ENCODE assay signal across 13 cellular contexts in the genomic region with DNA sequence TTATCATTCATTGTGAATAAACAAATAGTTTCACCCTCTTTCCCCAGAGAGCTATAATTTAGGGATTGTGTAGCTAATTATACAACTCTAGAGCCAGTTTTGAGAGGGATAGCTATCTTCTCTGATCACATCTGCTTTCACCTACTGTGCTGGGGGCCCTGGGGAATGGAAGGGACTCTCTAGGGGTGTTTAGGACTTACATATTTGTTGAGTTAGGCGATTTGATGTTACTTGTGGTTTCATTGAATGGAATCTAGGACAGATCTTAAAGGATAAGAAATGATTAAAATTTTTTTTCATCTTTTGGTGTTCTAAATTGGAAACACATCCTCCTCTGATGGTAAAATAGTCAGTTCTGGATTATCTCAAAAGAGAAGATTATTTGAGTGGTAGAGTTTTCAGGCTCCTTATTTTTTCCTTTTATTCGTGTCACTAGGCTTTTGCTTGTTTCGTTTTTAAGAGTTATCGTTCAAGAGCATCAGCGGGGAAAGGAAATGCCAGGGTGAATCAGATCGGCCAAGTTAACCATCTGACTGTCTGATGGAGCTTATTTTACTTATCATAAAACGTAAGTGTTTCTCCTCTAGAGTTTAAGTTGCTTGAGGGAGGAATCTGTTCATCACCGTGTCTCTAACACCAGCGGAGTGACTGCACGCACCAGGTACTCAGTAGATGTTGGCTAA.
DNase-seq lines count a peak whose midpoint lies in the region; ATAC-seq and TF ChIP-seq lines count a peak whose summit lies in the region.
"Had no signal": no experiment of that assay in that cellular context is flagged by ENCODE, and none has a peak within 500 bp of the region (broad histone marks: within the 10 kb centered on the region; RNA-seq: fewer than 3 reads in every experiment).

No MANE protein-coding gene starts in this region.

- H3K27me3 Mint-ChIP-seq in activated CD4-positive, alpha-beta T cell treated with anti-CD3 and anti-CD28 coated beads for 36 hours = no peaks in the 10 kb centered on the region
- H3K27me3 Mint-ChIP-seq in activated CD4-positive, alpha-beta T cell treated with anti-CD3 and anti-CD28 coated beads, Interleukin-2, amount 10 ng/mL, durations not matched to agents 7 days and 5 days = no peaks in the 10 kb centered on the region
- H3K27me3 Mint-ChIP-seq in activated naive CD8-positive, alpha-beta T cell treated with anti-CD3 and anti-CD28 coated beads, Interleukin-2, amount 50 U/mL, for 24 hours = no peaks in the 10 kb centered on the region
- no peaks in the 10 kb centered on the region for H3K27me3 Mint-ChIP-seq in naive thymus-derived CD4-positive, alpha-beta T cell

- H3K9me3 ChIP-seq in osteoblast (ENCODE audit: low read depth, low read length) (no peaks in the 10 kb centered on the region), vagina (no peaks in the 10 kb centered on the region)
- H3K9me3 ChIP-seq in naive thymus-derived CD4-positive, alpha-beta T cell (ENCODE audit: control insufficient read depth in 2 of 3, low read length in 3 of 3) = no peaks in the 10 kb centered on the region

- H3K27ac Mint-ChIP-seq in activated CD4-positive, alpha-beta T cell treated with anti-CD3 and anti-CD28 coated beads for 36 hours = peak overlapping the region; percentile 63
- no peak overlapping the region for H3K27ac Mint-ChIP-seq in activated CD4-positive, alpha-beta T cell treated with anti-CD3 and anti-CD28 coated beads, Interleukin-2, amount 10 ng/mL, durations not matched to agents 7 days and 5 days
- H3K27ac Mint-ChIP-seq in activated naive CD8-positive, alpha-beta T cell treated with anti-CD3 and anti-CD28 coated beads, Interleukin-2, amount 50 U/mL, for 24 hours = peak overlapping the region; percentile 20
- peak overlapping the region in 2 of 9 donors; percentile 12 to 29 for H3K27ac Mint-ChIP-seq in naive thymus-derived CD4-positive, alpha-beta T cell

- H3K4me2 ChIP-seq in osteoblast (ENCODE audit: insufficient read depth, low read length) = peak overlapping the region; percentile 82

- H3K27me3 ChIP-seq in osteoblast (ENCODE audit: insufficient read depth, low read length) (no peaks in the 10 kb centered on the region), vagina (no peaks in the 10 kb centered on the region)
- no peaks in the 10 kb centered on the region for H3K27me3 ChIP-seq in naive thymus-derived CD4-positive, alpha-beta T cell (ENCODE audit: control insufficient read depth in 2 of 2, insufficient read depth in 2 of 2, low read length in 2 of 2)

- DNase-seq in activated CD4-positive, alpha-beta T cell treated with anti-CD3 and anti-CD28 coated beads for 36 hours = no peak
- no peak for DNase-seq in activated CD4-positive, alpha-beta T cell treated with anti-CD3 and anti-CD28 coated beads, Interleukin-2, amount 10 ng/mL, durations not matched to agents 7 days and 5 days
- DNase-seq in NCI-H1694 (lab: John Stamatoyannopoulos, UW) = peak; percentile 13
- DNase-seq in activated naive CD8-positive, alpha-beta T cell treated with anti-CD3 and anti-CD28 coated beads, Interleukin-2, amount 50 U/mL, for 24 hours = no peak
- DNase-seq in osteoblast (ENCODE audit: insufficient read length, low spot score, missing footprints) = no peak
- DNase-seq in globus pallidus (ENCODE audit: low spot score) = no peak
- no peak for DNase-seq in vagina (ENCODE audit: extremely low spot score in 2 of 2)
- DNase-seq in naive thymus-derived CD4-positive, alpha-beta T cell = no peak
- DNase-seq: activated CD4-positive, alpha-beta T cell treated with anti-CD3 and anti-CD28 coated beads, Interleukin-2, amount 50 U/mL, for 4 hours; substantia nigra had no signal

- CTCF ChIA-PET in activated CD4-positive, alpha-beta T cell treated with anti-CD3 and anti-CD28 coated beads for 36 hours (lab: Charles Lee) = interaction anchor here (0.6 to 1.4 kb wide), 3 partner anchors 11 to 1996 kb away, joined by 3 to 5 read pairs (median 3); no protein-coding TSS in a partner anchor
- CTCF ChIA-PET in activated CD4-positive, alpha-beta T cell treated with anti-CD3 and anti-CD28 coated beads, Interleukin-2, amount 10 ng/mL, durations not matched to agents 7 days and 5 days (lab: Charles Lee) = interaction anchor here (0.5 to 1.1 kb wide), 2 partner anchors 27 to 238 kb away, joined by 3 to 6 read pairs; no protein-coding TSS in a partner anchor
- CTCF ChIA-PET in naive thymus-derived CD4-positive, alpha-beta T cell (lab: Charles Lee) = interaction anchor here (0.9 kb wide), 1 partner anchor 27 kb away, joined by 3 read pairs; no protein-coding TSS in a partner anchor

- peaks cover 28% of the 10 kb centered on the region for H3K4me1 Mint-ChIP-seq in activated CD4-positive, alpha-beta T cell treated with anti-CD3 and anti-CD28 coated beads for 36 hours
- H3K4me1 Mint-ChIP-seq in activated CD4-positive, alpha-beta T cell treated with anti-CD3 and anti-CD28 coated beads, Interleukin-2, amount 10 ng/mL, durations not matched to agents 7 days and 5 days = peaks cover 18% of the 10 kb centered on the region
- H3K4me1 Mint-ChIP-seq in activated naive CD8-positive, alpha-beta T cell treated with anti-CD3 and anti-CD28 coated beads, Interleukin-2, amount 50 U/mL, for 24 hours = peaks cover 24% of the 10 kb centered on the region
- peaks cover 9 to 34% (median 17%) of the 10 kb centered on the region in 7 donors for H3K4me1 Mint-ChIP-seq in naive thymus-derived CD4-positive, alpha-beta T cell

- no peak overlapping the region for H3K4me3 Mint-ChIP-seq in activated CD4-positive, alpha-beta T cell treated with anti-CD3 and anti-CD28 coated beads for 36 hours
- H3K4me3 Mint-ChIP-seq in activated CD4-positive, alpha-beta T cell treated with anti-CD3 and anti-CD28 coated beads, Interleukin-2, amount 10 ng/mL, durations not matched to agents 7 days and 5 days = no peak overlapping the region
- H3K4me3 Mint-ChIP-seq in activated naive CD8-positive, alpha-beta T cell treated with anti-CD3 and anti-CD28 coated beads, Interleukin-2, amount 50 U/mL, for 24 hours = peak overlapping the region; percentile 13
- no peak overlapping the region for H3K4me3 Mint-ChIP-seq in naive thymus-derived CD4-positive, alpha-beta T cell

- H3K36me3 ChIP-seq in osteoblast (ENCODE audit: insufficient read depth, low read length) (no peaks in the 10 kb centered on the region), vagina (no peaks in the 10 kb centered on the region)
- no peaks in the 10 kb centered on the region for H3K36me3 ChIP-seq in naive thymus-derived CD4-positive, alpha-beta T cell (ENCODE audit: control insufficient read depth in 2 of 3, insufficient read depth in 3 of 3, low read length in 3 of 3)

- TF ChIP-seq CTCF in osteoblast (IDR thresholded peaks at IDR 0.05; ENCODE audit: extremely low read depth, low read depth, low read length) = no peak
- TF ChIP-seq CTCF in vagina (IDR thresholded peaks at IDR 0.05) = no peak

- TF ChIP-seq POLR2A in vagina (IDR thresholded peaks at IDR 0.05) = no peak

- intact Hi-C loops in activated CD4-positive, alpha-beta T cell treated with anti-CD3 and anti-CD28 coated beads for 36 hours (cut with DNase I, micrococcal nuclease) = no loop called here
- intact Hi-C loops in vagina (cut with DNase I) = no loop called here
- intact Hi-C loops in naive thymus-derived CD4-positive, alpha-beta T cell (cut with micrococcal nuclease) = no loop called here

- ATAC-seq in activated CD4-positive, alpha-beta T cell treated with anti-CD3 and anti-CD28 coated beads for 36 hours = peak; percentile 63
- ATAC-seq in activated naive CD8-positive, alpha-beta T cell treated with anti-CD3 and anti-CD28 coated beads, Interleukin-2, amount 50 U/mL, for 24 hours = no peak
- ATAC-seq in naive thymus-derived CD4-positive, alpha-beta T cell = no peak
- ATAC-seq: HCT116, left lobe of liver had no signal

- POLR2A ChIA-PET in activated CD4-positive, alpha-beta T cell treated with anti-CD3 and anti-CD28 coated beads for 36 hours (lab: Charles Lee) = interaction anchor here (0.6 kb wide), 2 partner anchors 30 to 227 kb away, joined by 4 to 5 read pairs; no protein-coding TSS in a partner anchor
- POLR2A ChIA-PET in activated CD4-positive, alpha-beta T cell treated with anti-CD3 and anti-CD28 coated beads, Interleukin-2, amount 10 ng/mL, durations not matched to agents 7 days and 5 days (lab: Charles Lee) = no interaction called here
- POLR2A ChIA-PET in naive thymus-derived CD4-positive, alpha-beta T cell (lab: Charles Lee) = interaction anchor here (0.6 to 1.4 kb wide), 2 partner anchors 9 to 42 kb away, joined by 3 to 6 read pairs; no protein-coding TSS in a partner anchor

- H3K4me1 ChIP-seq in osteoblast (ENCODE audit: insufficient read depth, low read length) (peaks cover 41% of the 10 kb centered on the region), vagina (peaks cover 11% of the 10 kb centered on the region)
- H3K4me1 ChIP-seq in naive thymus-derived CD4-positive, alpha-beta T cell (ENCODE audit: control insufficient read depth in 2 of 2, insufficient read depth in 2 of 2, low read length in 2 of 2) = no peaks in the 10 kb centered on the region

- no peaks in the 10 kb centered on the region for H4K20me1 ChIP-seq in osteoblast (ENCODE audit: insufficient read depth, low read length)

- peaks cover 14% of the 10 kb centered on the region for H3K36me3 Mint-ChIP-seq in activated CD4-positive, alpha-beta T cell treated with anti-CD3 and anti-CD28 coated beads for 36 hours (ENCODE audit: low read depth)
- peaks cover 3% of the 10 kb centered on the region for H3K36me3 Mint-ChIP-seq in activated CD4-positive, alpha-beta T cell treated with anti-CD3 and anti-CD28 coated beads, Interleukin-2, amount 10 ng/mL, durations not matched to agents 7 days and 5 days (ENCODE audit: low read depth)
- H3K36me3 Mint-ChIP-seq in activated naive CD8-positive, alpha-beta T cell treated with anti-CD3 and anti-CD28 coated beads, Interleukin-2, amount 50 U/mL, for 24 hours (ENCODE audit: low read depth) = peaks cover 14% of the 10 kb centered on the region
- H3K36me3 Mint-ChIP-seq in naive thymus-derived CD4-positive, alpha-beta T cell = peaks cover 4 to 36% (median 18%) of the 10 kb centered on the region in 5 donors

- no peaks in the 10 kb centered on the region for H3K9me3 Mint-ChIP-seq in activated CD4-positive, alpha-beta T cell treated with anti-CD3 and anti-CD28 coated beads for 36 hours (ENCODE audit: low read depth)
- no peaks in the 10 kb centered on the region for H3K9me3 Mint-ChIP-seq in activated CD4-positive, alpha-beta T cell treated with anti-CD3 and anti-CD28 coated beads, Interleukin-2, amount 10 ng/mL, durations not matched to agents 7 days and 5 days
- H3K9me3 Mint-ChIP-seq in activated naive CD8-positive, alpha-beta T cell treated with anti-CD3 and anti-CD28 coated beads, Interleukin-2, amount 50 U/mL, for 24 hours = no peaks in the 10 kb centered on the region
- H3K9me3 Mint-ChIP-seq in naive thymus-derived CD4-positive, alpha-beta T cell = peaks cover 0 to 2% (median 0%) of the 10 kb centered on the region in 11 donors

- H3K79me2 ChIP-seq in osteoblast (ENCODE audit: insufficient read depth, low read length) = peaks cover 2% of the 10 kb centered on the region

- peak overlapping the region; percentile 84 for H3K27ac ChIP-seq in osteoblast (ENCODE audit: low read depth, low read length)
- H3K27ac ChIP-seq in vagina = no peak overlapping the region
- H3K27ac ChIP-seq in naive thymus-derived CD4-positive, alpha-beta T cell (ENCODE audit: low read depth, low read length) = no peak overlapping the region

- H3K4me3 ChIP-seq in osteoblast (ENCODE audit: insufficient read depth, low read length) = peak overlapping the region; percentile 55
- no peak overlapping the region for H3K4me3 ChIP-seq in vagina
- no peak overlapping the region for H3K4me3 ChIP-seq in naive thymus-derived CD4-positive, alpha-beta T cell (ENCODE audit: low read length)
- H3K4me3 ChIP-seq: skin epidermis had no signal

- H2AFZ ChIP-seq in osteoblast (ENCODE audit: low read length) = no peak overlapping the region
